Comparison of ENCODE assay signal across 8 cellular contexts in genomic region chr7:1571261-1571650, GRCh38. TPM values are rescaled to one million over a fixed set of nuclear protein-coding genes. Genes with fewer than 3 reads are reported as not detected.
DNase-seq lines count a peak whose midpoint lies in the region; ATAC-seq and TF ChIP-seq lines count a peak whose summit lies in the region.

No MANE protein-coding gene starts in this region.

- H3K36me3 Mint-ChIP-seq in T-helper 1 cell treated with Interleukin-12 subunit alpha and Interleukin-12 subunit beta and Interleukin-4 antibody, amounts not matched to agents 30 μg/mL and 1 μg/mL, for 36 hours (ENCODE audit: low read depth), result peaks cover 7% of the 10 kb centered on the region

- 48 to 73% methylated on average over 2 of the region's 3 CpGs for WGBS in gastroesophageal sphincter (ENCODE audit: low coverage in 1 of 2), 2 donors

- TF ChIP-seq EP300 in gastroesophageal sphincter (IDR thresholded peaks at IDR 0.05), result no peak

- H3K9me3 Mint-ChIP-seq in T-helper 1 cell treated with Interleukin-12 subunit alpha and Interleukin-12 subunit beta and Interleukin-4 antibody, amounts not matched to agents 30 μg/mL and 1 μg/mL, for 36 hours, result no peaks in the 10 kb centered on the region

- peaks cover 24% of the 10 kb centered on the region for H3K4me1 Mint-ChIP-seq in T-helper 1 cell treated with Interleukin-12 subunit alpha and Interleukin-12 subunit beta and Interleukin-4 antibody, amounts not matched to agents 30 μg/mL and 1 μg/mL, for 36 hours (ENCODE audit: low read depth)

- DNase-seq in T-helper 1 cell, result no peak
- no peak for DNase-seq in medulla oblongata (ENCODE audit: extremely low spot score)
- DNase-seq in left lobe of liver (ENCODE audit: low spot score), result no peak
- no peak for DNase-seq in NCI-H2171 (lab: John Stamatoyannopoulos, UW)

- no peak for TF ChIP-seq POLR2A in gastroesophageal sphincter (IDR thresholded peaks at IDR 0.05)

- H3K36me3 ChIP-seq in gastroesophageal sphincter (peaks cover 0 to 23% of the 10 kb centered on the region in 2 donors), stomach smooth muscle (ENCODE audit: control insufficient read depth in 2 of 2, insufficient read depth in 2 of 2, low read length in 2 of 2) (peaks cover 7% of the 10 kb centered on the region in 2 donors)

- peaks cover 0 to 40% (median 12%) of the 10 kb centered on the region in 3 donors for H3K4me1 ChIP-seq in gastroesophageal sphincter
- H3K4me1 ChIP-seq in stomach smooth muscle (ENCODE audit: control insufficient read depth, insufficient read depth, low read length), result peaks cover 22% of the 10 kb centered on the region

- no peaks in the 10 kb centered on the region for H3K27me3 Mint-ChIP-seq in T-helper 1 cell treated with Interleukin-12 subunit alpha and Interleukin-12 subunit beta and Interleukin-4 antibody, amounts not matched to agents 30 μg/mL and 1 μg/mL, for 36 hours (ENCODE audit: low read depth)

- TF ChIP-seq CTCF in VCaP (conservative IDR thresholded peaks at IDR 0.05), result no peak
- no peak for TF ChIP-seq CTCF in gastroesophageal sphincter (IDR thresholded peaks at IDR 0.05)

- ATAC-seq in gastroesophageal sphincter, result peak; percentile 29
- no peak for ATAC-seq in left lobe of liver

- peak overlapping the region in 1 of 2 donors; percentile 89 for H3K9ac ChIP-seq in stomach smooth muscle (ENCODE audit: low read length in 2 of 2)

- peak overlapping the region; percentile 87 for H3K27ac Mint-ChIP-seq in T-helper 1 cell treated with Interleukin-12 subunit alpha and Interleukin-12 subunit beta and Interleukin-4 antibody, amounts not matched to agents 30 μg/mL and 1 μg/mL, for 36 hours

- no peaks in the 10 kb centered on the region for H3K27me3 ChIP-seq in gastroesophageal sphincter
- no peaks in the 10 kb centered on the region for H3K27me3 ChIP-seq in stomach smooth muscle (ENCODE audit: control insufficient read depth in 1 of 2, insufficient read depth in 2 of 2, low read length in 2 of 2)

- H3K9me3 ChIP-seq in gastroesophageal sphincter (no peaks in the 10 kb centered on the region), stomach smooth muscle (ENCODE audit: control insufficient read depth in 2 of 2, low read length in 2 of 2) (no peaks in the 10 kb centered on the region)

- peak overlapping the region; percentile 88 for H3K4me3 Mint-ChIP-seq in T-helper 1 cell treated with Interleukin-12 subunit alpha and Interleukin-12 subunit beta and Interleukin-4 antibody, amounts not matched to agents 30 μg/mL and 1 μg/mL, for 36 hours

- H3K27ac ChIP-seq in VCaP (peak overlapping the region; percentile 87; the same call in 1 of the 2 replicates), gastroesophageal sphincter (peak overlapping the region in 3 of 4 donors; percentile 89 to 96 (median 95)), stomach smooth muscle (ENCODE audit: low read length) (no peak overlapping the region)

- H3K4me3 ChIP-seq in gastroesophageal sphincter (peak overlapping the region in 1 of 2 donors; percentile 90), stomach smooth muscle (ENCODE audit: low read length in 2 of 2) (peak overlapping the region; percentile 83 to 95)

RNA-seq across cellular contexts. Expression of gene PSMG3, which starts 1.4 kb away (rescaled TPM):
- total RNA-seq in gastroesophageal sphincter (10 to 100 TPM; 27.7 to 36.6 (median 35.7) TPM), left lobe of liver (10.7 TPM)

RNA-seq across cellular contexts. Expression of gene TMEM184A, which starts 15.3 kb away (rescaled TPM):
- 1 to 10 TPM in 1 of 4 donors, under 1 TPM in 2, not detected in 1; 0.15 to 1.5 (median 0.31) TPM for total RNA-seq in gastroesophageal sphincter
- total RNA-seq in left lobe of liver, result 44.6 TPM

RNA-seq across cellular contexts. Expression of gene MAFK, which starts 40.8 kb away (rescaled TPM):
- total RNA-seq in gastroesophageal sphincter (100 to 1,000 TPM in 1 of 4 donors, 10 to 100 TPM in 3; 64.6 to 104 (median 77.0) TPM), left lobe of liver (11.6 TPM)

Comparison
In these comparisons a context has a peak if more than half of its experiments do, and no peak if none do; other contexts are left out.
1. RNA of gene TMEM184A, which starts 15.3 kb away (total RNA-seq): 44.6 TPM in left lobe of liver (single experiment); 0.15 to 1.5 TPM in gastroesophageal sphincter; every median in the first group is over 10 times any median in the second.